8 cellular contexts compared by ENCODE assay signal in the genomic region with DNA sequence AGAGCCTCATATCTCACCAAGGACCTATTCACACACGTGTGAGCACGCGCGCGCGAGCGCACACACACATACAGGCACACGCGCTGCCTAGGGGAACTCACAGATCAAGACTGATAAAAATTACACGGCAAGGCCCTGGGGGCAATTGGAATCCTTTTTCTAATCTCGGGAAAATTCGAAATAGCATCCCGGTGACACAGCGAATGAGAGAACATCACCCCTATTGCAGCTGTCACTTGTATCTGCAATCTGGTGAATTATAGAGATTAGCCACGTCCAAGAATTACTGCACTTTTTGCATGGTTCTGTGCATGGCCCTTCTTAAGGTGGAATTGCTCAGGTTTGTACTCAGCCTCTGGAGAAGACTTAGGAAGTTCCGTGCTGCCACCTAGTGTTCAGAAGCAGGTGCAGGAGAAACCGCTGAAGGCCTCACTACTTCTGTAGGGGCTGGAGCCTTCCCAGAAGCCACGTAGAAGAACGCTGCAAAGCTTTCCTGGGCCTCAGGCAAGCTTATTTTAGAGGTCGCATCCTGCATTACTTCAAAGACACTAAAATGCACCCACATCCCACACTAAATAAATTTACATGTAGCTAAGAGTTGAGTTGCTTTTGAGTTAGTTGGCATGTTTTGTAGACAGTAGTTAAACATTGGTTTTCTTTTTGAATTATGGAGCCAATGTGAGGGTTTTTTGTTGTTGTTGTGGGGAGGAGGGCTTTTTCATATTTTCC.
DNase-seq lines count a peak whose midpoint lies in the region; ATAC-seq and TF ChIP-seq lines count a peak whose summit lies in the region.

No MANE protein-coding gene starts in this region.

- H3K4me1 Mint-ChIP-seq in chondrocyte (ENCODE audit: low read depth) = no peaks in the 10 kb centered on the region

- H3K36me3 Mint-ChIP-seq in chondrocyte (ENCODE audit: low read depth) = no peaks in the 10 kb centered on the region

- no peak overlapping the region for H3K27ac ChIP-seq in VCaP

- H3K27me3 Mint-ChIP-seq in chondrocyte (ENCODE audit: low read depth) = no peaks in the 10 kb centered on the region

- peak; percentile 83 for DNase-seq in ACHN
- peak; percentile 89 for DNase-seq in NCI-H2196 (lab: John Stamatoyannopoulos, UW; ENCODE audit: unreplicated experiment)
- DNase-seq in chondrocyte (ENCODE audit: low spot score) = no peak
- DNase-seq in left kidney (ENCODE audit: low read depth, low spot score) = peak; percentile 95
- DNase-seq in stimulated activated CD4-positive, alpha-beta T cell treated with anti-CD3 and anti-CD28 coated beads, Interleukin-4, amount 100 ng/mL, for 24 hours = peak; percentile 47

- H3K9me3 Mint-ChIP-seq in chondrocyte (ENCODE audit: low read depth) = peaks cover 5% of the 10 kb centered on the region

- H3K4me3 Mint-ChIP-seq in chondrocyte (ENCODE audit: unreplicated experiment) = no peak overlapping the region

- TF ChIP-seq CTCF in VCaP (conservative IDR thresholded peaks at IDR 0.05) (peak; percentile 91), chondrocyte (IDR thresholded peaks at IDR 0.05) (peak; percentile 89)

- peak; percentile 45 for ATAC-seq in GM18519 (IDR thresholded peaks at IDR 0.05; ENCODE audit: low FRiP score, unreplicated experiment)
- ATAC-seq in HG03175 (IDR thresholded peaks at IDR 0.05; ENCODE audit: unreplicated experiment) = peak; percentile 75

- in situ Hi-C loops in ACHN (cut with HindIII; ENCODE audit: low pct_ligation_motif_present, low pct_unique_long_range_greater_than_20kb, low sequenced_read_pairs) = no loop called here

- no peak overlapping the region for H3K27ac Mint-ChIP-seq in chondrocyte (ENCODE audit: unreplicated experiment)
